Comparison of ENCODE assay signal across 21 cellular contexts in genomic region chr9:15492485-15493150, GRCh38. TPM values are rescaled to one million over a fixed set of nuclear protein-coding genes. Genes with fewer than 3 reads are reported as not detected.
DNase-seq lines count a peak whose midpoint lies in the region; ATAC-seq and TF ChIP-seq lines count a peak whose summit lies in the region.
"Had no signal": no experiment of that assay in that cellular context is flagged by ENCODE, and none has a peak within 500 bp of the region (broad histone marks: within the 10 kb centered on the region; RNA-seq: fewer than 3 reads in every experiment).

No MANE protein-coding gene starts in this region.

- peaks cover 47% of the 10 kb centered on the region for H3K4me1 Mint-ChIP-seq in activated naive CD8-positive, alpha-beta T cell (ENCODE audit: low read depth)
- peaks cover 50% of the 10 kb centered on the region for H3K4me1 Mint-ChIP-seq in activated naive CD8-positive, alpha-beta T cell treated with anti-CD3 and anti-CD28 coated beads for 36 hours
- H3K4me1 Mint-ChIP-seq in activated T-helper 17 cell treated with anti-CD3 and anti-CD28 coated beads, Interleukin-2, amount 50 U/mL, for 72 hours = peaks cover 30% of the 10 kb centered on the region
- H3K4me1 Mint-ChIP-seq in endothelial cell (ENCODE audit: unreplicated experiment) = no peaks in the 10 kb centered on the region
- H3K4me1 Mint-ChIP-seq in stimulated activated effector memory CD8-positive, alpha-beta T cell treated with anti-CD3 and anti-CD28 coated beads, Interleukin-12 subunit alpha, Interleukin-12 subunit beta, amount 100 ng/mL, for 72 hours = peaks cover 29% of the 10 kb centered on the region

- CTCF ChIA-PET in HEK293T (lab: Yijun Ruan, JAX) = no interaction called here

- no peaks in the 10 kb centered on the region for H3K27me3 Mint-ChIP-seq in activated naive CD8-positive, alpha-beta T cell
- H3K27me3 Mint-ChIP-seq in activated naive CD8-positive, alpha-beta T cell treated with anti-CD3 and anti-CD28 coated beads for 36 hours = no peaks in the 10 kb centered on the region
- no peaks in the 10 kb centered on the region for H3K27me3 Mint-ChIP-seq in activated T-helper 17 cell treated with anti-CD3 and anti-CD28 coated beads, Interleukin-2, amount 50 U/mL, for 72 hours
- no peaks in the 10 kb centered on the region for H3K27me3 Mint-ChIP-seq in endothelial cell (ENCODE audit: unreplicated experiment)

- peak overlapping the region; percentile 82 for H3K27ac Mint-ChIP-seq in activated naive CD8-positive, alpha-beta T cell
- H3K27ac Mint-ChIP-seq in activated naive CD8-positive, alpha-beta T cell treated with anti-CD3 and anti-CD28 coated beads for 36 hours = no peak overlapping the region
- peak overlapping the region; percentile 71 for H3K27ac Mint-ChIP-seq in activated T-helper 17 cell treated with anti-CD3 and anti-CD28 coated beads, Interleukin-2, amount 50 U/mL, for 72 hours
- no peak overlapping the region for H3K27ac Mint-ChIP-seq in endothelial cell (ENCODE audit: unreplicated experiment)
- H3K27ac Mint-ChIP-seq in stimulated activated effector memory CD8-positive, alpha-beta T cell treated with anti-CD3 and anti-CD28 coated beads, Interleukin-12 subunit alpha, Interleukin-12 subunit beta, amount 100 ng/mL, for 72 hours = peak overlapping the region; percentile 51

- peaks cover 0 to 7% (median 0%) of the 10 kb centered on the region in 4 donors for H3K36me3 ChIP-seq in sigmoid colon

- intact Hi-C loops in sigmoid colon (cut with DNase I) = no loop called here

- no peak overlapping the region for H3K27ac ChIP-seq in sigmoid colon
- H3K27ac ChIP-seq: A549, BLaER1, HL-60 had no signal

- no peak for TF ChIP-seq EP300 in sigmoid colon (IDR thresholded peaks at IDR 0.05)

- 95 to 98% methylated on average over 13 of the region's 13 CpGs for WGBS in sigmoid colon, 2 donors

- no peak for DNase-seq in activated naive CD8-positive, alpha-beta T cell treated with anti-CD3 and anti-CD28 coated beads for 36 hours
- DNase-seq in endothelial cell (ENCODE audit: low spot score) (no peak), cerebellum (ENCODE audit: low spot score) (no peak), HEK293T (ENCODE audit: extremely low spot score) (no peak), sigmoid colon (no peak)
- DNase-seq in stimulated activated effector memory CD8-positive, alpha-beta T cell treated with anti-CD3 and anti-CD28 coated beads, Interleukin-12 subunit alpha, Interleukin-12 subunit beta, amount 100 ng/mL, for 72 hours (ENCODE audit: low spot score in 2 of 2) = no peak
- DNase-seq: DMS79 treated with DMSO at 0.1 percent for 48 hours, H7, Karpas-422, NCI-H1436, NCI-H2029, NCI-H345, NCI-H524 treated with DMSO at 0.1 percent for 48 hours, RPMI8226, SHP77 treated with DMSO at 0.1 percent for 48 hours, SK-N-SH had no signal

- no peaks in the 10 kb centered on the region for H3K4me1 ChIP-seq in sigmoid colon
- H3K4me1 ChIP-seq: A549, BLaER1 had no signal

- H3K4me3 Mint-ChIP-seq in activated naive CD8-positive, alpha-beta T cell = no peak overlapping the region
- H3K4me3 Mint-ChIP-seq in activated naive CD8-positive, alpha-beta T cell treated with anti-CD3 and anti-CD28 coated beads for 36 hours = no peak overlapping the region
- H3K4me3 Mint-ChIP-seq in activated T-helper 17 cell treated with anti-CD3 and anti-CD28 coated beads, Interleukin-2, amount 50 U/mL, for 72 hours = no peak overlapping the region
- H3K4me3 Mint-ChIP-seq in endothelial cell (ENCODE audit: unreplicated experiment) = peak overlapping the region; percentile 68
- H3K4me3 Mint-ChIP-seq in stimulated activated effector memory CD8-positive, alpha-beta T cell treated with anti-CD3 and anti-CD28 coated beads, Interleukin-12 subunit alpha, Interleukin-12 subunit beta, amount 100 ng/mL, for 72 hours = no peak overlapping the region

- TF ChIP-seq CTCF in endothelial cell (IDR thresholded peaks at IDR 0.05; ENCODE audit: unreplicated experiment) = no peak
- TF ChIP-seq CTCF in sigmoid colon (IDR thresholded peaks at IDR 0.05) = no peak

- no peaks in the 10 kb centered on the region for H3K27me3 ChIP-seq in sigmoid colon
- H3K27me3 ChIP-seq: BLaER1 had no signal

- H3K9me3 ChIP-seq in sigmoid colon = no peaks in the 10 kb centered on the region
- H3K9me3 ChIP-seq: SK-N-SH had no signal

- peaks cover 16% of the 10 kb centered on the region for H3K36me3 Mint-ChIP-seq in activated naive CD8-positive, alpha-beta T cell
- H3K36me3 Mint-ChIP-seq in activated naive CD8-positive, alpha-beta T cell treated with anti-CD3 and anti-CD28 coated beads for 36 hours = peaks cover 51% of the 10 kb centered on the region
- H3K36me3 Mint-ChIP-seq in activated T-helper 17 cell treated with anti-CD3 and anti-CD28 coated beads, Interleukin-2, amount 50 U/mL, for 72 hours (ENCODE audit: low read depth) = peaks cover 90% of the 10 kb centered on the region
- H3K36me3 Mint-ChIP-seq in endothelial cell (ENCODE audit: low read depth, unreplicated experiment) = peaks cover 39% of the 10 kb centered on the region
- H3K36me3 Mint-ChIP-seq in stimulated activated effector memory CD8-positive, alpha-beta T cell treated with anti-CD3 and anti-CD28 coated beads, Interleukin-12 subunit alpha, Interleukin-12 subunit beta, amount 100 ng/mL, for 72 hours = peaks cover 77% of the 10 kb centered on the region

- no peak for ATAC-seq in activated T-helper 17 cell treated with anti-CD3 and anti-CD28 coated beads, Interleukin-2, amount 50 U/mL, for 72 hours (replicated peaks)
- ATAC-seq in stimulated activated effector memory CD8-positive, alpha-beta T cell treated with anti-CD3 and anti-CD28 coated beads, Interleukin-12 subunit alpha, Interleukin-12 subunit beta, amount 100 ng/mL, for 72 hours = no peak
- ATAC-seq: A549 had no signal

- no peak for TF ChIP-seq POLR2A in sigmoid colon (IDR thresholded peaks at IDR 0.05)

- H3K4me3 ChIP-seq in sigmoid colon = no peak overlapping the region
- H3K4me3 ChIP-seq: A549, BLaER1 had no signal

- H3K9me3 Mint-ChIP-seq in activated naive CD8-positive, alpha-beta T cell (ENCODE audit: low read depth) = no peaks in the 10 kb centered on the region
- peaks cover 11% of the 10 kb centered on the region for H3K9me3 Mint-ChIP-seq in activated naive CD8-positive, alpha-beta T cell treated with anti-CD3 and anti-CD28 coated beads for 36 hours
- H3K9me3 Mint-ChIP-seq in activated T-helper 17 cell treated with anti-CD3 and anti-CD28 coated beads, Interleukin-2, amount 50 U/mL, for 72 hours = peaks cover 5% of the 10 kb centered on the region
- H3K9me3 Mint-ChIP-seq in endothelial cell (ENCODE audit: unreplicated experiment) = peaks cover 6% of the 10 kb centered on the region
- no peaks in the 10 kb centered on the region for H3K9me3 Mint-ChIP-seq in stimulated activated effector memory CD8-positive, alpha-beta T cell treated with anti-CD3 and anti-CD28 coated beads, Interleukin-12 subunit alpha, Interleukin-12 subunit beta, amount 100 ng/mL, for 72 hours

- POLR2A ChIA-PET in HEK293T (lab: Yijun Ruan, JAX) = no interaction called here

TF ChIP-seq in HEK293T, 16 proteins besides CTCF, POLR2A, EP300 and RAD21:
- TF ChIP-seq NFRKB (IDR thresholded peaks at IDR 0.05) (no peak), CTBP1 (IDR thresholded peaks at IDR 0.05; ENCODE audit: borderline replicate concordance) (no peak), FOXK2 (IDR thresholded peaks at IDR 0.05) (no peak), SUZ12 (IDR thresholded peaks at IDR 0.05) (no peak), FOXM1 (IDR thresholded peaks at IDR 0.05; ENCODE audit: borderline replicate concordance) (no peak), ZNF384 (IDR thresholded peaks at IDR 0.05) (no peak), FOXA1 (IDR thresholded peaks at IDR 0.05) (no peak), SP1 (IDR thresholded peaks at IDR 0.05) (no peak), HDGF (IDR thresholded peaks at IDR 0.05; ENCODE audit: borderline replicate concordance) (no peak), ARNT (IDR thresholded peaks at IDR 0.05) (no peak), TARDBP (IDR thresholded peaks at IDR 0.05) (no peak), ELF4 (IDR thresholded peaks at IDR 0.05) (no peak), PKNOX1 (IDR thresholded peaks at IDR 0.05) (no peak), BHLHE40 (IDR thresholded peaks at IDR 0.05; ENCODE audit: borderline replicate concordance) (no peak), LEF1 (IDR thresholded peaks at IDR 0.05; ENCODE audit: borderline replicate concordance) (no peak), L3MBTL2 (conservative IDR thresholded peaks at IDR 0.05) (no peak)

RNA-seq across cellular contexts. Expression of gene PSIP1, which starts 18.2 kb away (rescaled TPM):
- 100 to 1,000 TPM; 109 to 121 TPM for total RNA-seq in activated naive CD8-positive, alpha-beta T cell treated with anti-CD3 and anti-CD28 coated beads for 36 hours
- 100 to 1,000 TPM in 1 of 2 donors, 10 to 100 TPM in 1; 83.9 to 126 TPM for total RNA-seq in activated T-helper 17 cell treated with anti-CD3 and anti-CD28 coated beads, Interleukin-2, amount 50 U/mL, for 72 hours
- 128 TPM for total RNA-seq in endothelial cell (ENCODE audit: unreplicated experiment)
- 137 TPM for total RNA-seq in cerebellum
- 10 to 100 TPM; 65.7 to 89.1 (median 72.2) TPM for total RNA-seq in sigmoid colon
- polyA plus RNA-seq in sigmoid colon = 10 to 100 TPM; 10.9 to 29.5 (median 18.0) TPM

Comparison
In these comparisons a context has a peak if more than half of its experiments do, and no peak if none do; other contexts are left out.
1. H3K27ac Mint-ChIP-seq: peak in activated naive CD8-positive, alpha-beta T cell (single experiment), activated T-helper 17 cell treated with anti-CD3 and anti-CD28 coated beads, Interleukin-2, amount 50 U/mL, for 72 hours (single experiment) and stimulated activated effector memory CD8-positive, alpha-beta T cell treated with anti-CD3 and anti-CD28 coated beads, Interleukin-12 subunit alpha, Interleukin-12 subunit beta, amount 100 ng/mL, for 72 hours (single experiment); none in activated naive CD8-positive, alpha-beta T cell treated with anti-CD3 and anti-CD28 coated beads for 36 hours (single experiment) and endothelial cell (single experiment).